Comparison of ENCODE assay signal across 1 cellular context in the genomic region with DNA sequence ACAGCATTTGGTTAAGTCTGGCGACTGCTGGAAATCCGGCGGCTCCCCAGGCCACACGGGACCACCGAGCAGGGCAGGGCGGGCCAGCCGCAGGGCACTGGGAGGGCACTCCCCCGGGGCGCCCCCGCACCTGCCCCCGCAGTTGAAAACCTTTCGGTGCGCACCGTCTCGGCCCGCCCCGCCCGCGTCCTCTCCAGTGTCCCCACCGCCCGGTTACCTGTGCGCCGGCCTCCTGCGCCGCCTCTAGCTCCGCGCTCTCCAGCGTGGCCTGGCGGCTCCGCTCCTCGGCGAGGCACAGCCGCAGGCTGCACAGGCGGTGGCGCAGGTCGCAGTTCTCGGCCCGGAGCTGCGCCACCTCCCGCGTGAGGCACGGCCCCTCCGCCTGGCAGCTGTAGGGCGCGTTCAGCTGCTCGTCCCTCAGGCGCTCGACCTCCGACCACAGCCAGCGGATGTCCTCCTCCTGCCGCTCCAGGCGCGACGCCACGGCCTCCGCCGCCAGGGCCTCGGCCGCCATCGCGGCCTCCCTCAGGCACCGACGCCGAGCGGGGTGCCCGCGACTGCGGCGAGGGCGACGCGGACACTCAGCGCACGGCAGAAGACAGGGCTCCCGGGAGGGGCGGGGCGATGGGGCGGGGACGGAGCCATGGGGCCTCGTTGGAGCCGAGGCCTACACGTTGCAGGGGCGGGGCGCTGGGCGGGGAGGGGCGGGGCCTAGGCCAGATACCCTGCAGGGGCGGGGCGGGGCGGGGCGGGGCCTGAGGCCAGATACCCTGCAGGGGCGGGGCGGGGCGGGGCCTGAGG.
TF ChIP-seq lines count a peak whose summit lies in the region.

A gene (minus strand): TSS at position 600 of the 801 bp plus-strand sequence. CDS start 86 bp downstream, at position 514.

TF ChIP-seq in HepG2, 621 proteins besides CTCF, POLR2A, EP300 and RAD21 (continued from another document and continues in another):
- TF ChIP-seq GABPB1 (CRISPR knock-in tag; IDR thresholded peaks at IDR 0.05) (peak; percentile 72; the same call in 1 of the 2 replicates), EED (CRISPR knock-in tag; IDR thresholded peaks at IDR 0.05) (peak; percentile 75; the same call in 1 of the 2 replicates), ZNF550 (CRISPR knock-in tag; IDR thresholded peaks at IDR 0.05; ENCODE audit: borderline replicate concordance) (0 out of 2 replicates have a peak, but pooled peaks have one; percentile 82), KDM4B (CRISPR knock-in tag; IDR thresholded peaks at IDR 0.05) (0 out of 2 replicates have a peak, but pooled peaks have one; percentile 27), ATF7 (IDR thresholded peaks at IDR 0.05) (no peak), ATF7 (CRISPR knock-in tag; IDR thresholded peaks at IDR 0.05) (no peak), RNF2 (conservative IDR thresholded peaks at IDR 0.05; ENCODE audit: low read depth) (peak; percentile 98), DNMT1 (CRISPR knock-in tag; IDR thresholded peaks at IDR 0.05) (peak; percentile 98), BORCS8-MEF2B (CRISPR knock-in tag; IDR thresholded peaks at IDR 0.05) (peak; percentile 99), ATF1 (CRISPR knock-in tag; IDR thresholded peaks at IDR 0.05) (no peak), GATAD1 (CRISPR knock-in tag; IDR thresholded peaks at IDR 0.05) (0 out of 2 replicates have a peak, but pooled peaks have one; percentile 30), CBX1 (IDR thresholded peaks at IDR 0.05; ENCODE audit: low read depth) (peak; percentile 74), STAG1 (CRISPR knock-in tag; IDR thresholded peaks at IDR 0.05) (no peak), SAP130 (CRISPR knock-in tag; IDR thresholded peaks at IDR 0.05; ENCODE audit: low read depth) (peak; percentile 89), ISL2 (CRISPR knock-in tag; IDR thresholded peaks at IDR 0.05) (no peak), ZFX (CRISPR knock-in tag; IDR thresholded peaks at IDR 0.05; ENCODE audit: low read depth) (peak; percentile 99), TEAD2 (CRISPR knock-in tag; IDR thresholded peaks at IDR 0.05) (no peak), RFXAP (CRISPR knock-in tag; IDR thresholded peaks at IDR 0.05; ENCODE audit: borderline replicate concordance) (peak; percentile 51; the same call in 1 of the 2 replicates), RFX3 (CRISPR knock-in tag; IDR thresholded peaks at IDR 0.05) (no peak), ZNF230 (CRISPR knock-in tag; IDR thresholded peaks at IDR 0.05) (peak; percentile 92), CCDC6 (CRISPR knock-in tag; IDR thresholded peaks at IDR 0.05) (peak; percentile 98), NR2F1 (CRISPR knock-in tag; IDR thresholded peaks at IDR 0.05) (no peak), GABPA (IDR thresholded peaks at IDR 0.05; ENCODE audit: low read depth, low read length) (no peak), GABPA (CRISPR knock-in tag; IDR thresholded peaks at IDR 0.05; ENCODE audit: low read depth) (no peak), KMT2B (CRISPR knock-in tag; IDR thresholded peaks at IDR 0.05) (peak; percentile 75), ZNF567 (CRISPR knock-in tag; IDR thresholded peaks at IDR 0.05; ENCODE audit: borderline replicate concordance) (0 out of 2 replicates have a peak, but pooled peaks have one; percentile 56), FOXK2 (IDR thresholded peaks at IDR 0.05) (no peak), NCOA2 (CRISPR knock-in tag; IDR thresholded peaks at IDR 0.05) (no peak), JUNB (CRISPR knock-in tag; IDR thresholded peaks at IDR 0.05; ENCODE audit: borderline replicate concordance) (peak; percentile 67; the same call in 1 of the 2 replicates)
- TF ChIP-seq, protein P1, sequence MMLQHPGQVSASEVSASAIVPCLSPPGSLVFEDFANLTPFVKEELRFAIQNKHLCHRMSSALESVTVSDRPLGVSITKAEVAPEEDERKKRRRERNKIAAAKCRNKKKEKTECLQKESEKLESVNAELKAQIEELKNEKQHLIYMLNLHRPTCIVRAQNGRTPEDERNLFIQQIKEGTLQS (CRISPR knock-in tag; IDR thresholded peaks at IDR 0.05): peak; percentile 77
- TF ChIP-seq, protein P2, sequence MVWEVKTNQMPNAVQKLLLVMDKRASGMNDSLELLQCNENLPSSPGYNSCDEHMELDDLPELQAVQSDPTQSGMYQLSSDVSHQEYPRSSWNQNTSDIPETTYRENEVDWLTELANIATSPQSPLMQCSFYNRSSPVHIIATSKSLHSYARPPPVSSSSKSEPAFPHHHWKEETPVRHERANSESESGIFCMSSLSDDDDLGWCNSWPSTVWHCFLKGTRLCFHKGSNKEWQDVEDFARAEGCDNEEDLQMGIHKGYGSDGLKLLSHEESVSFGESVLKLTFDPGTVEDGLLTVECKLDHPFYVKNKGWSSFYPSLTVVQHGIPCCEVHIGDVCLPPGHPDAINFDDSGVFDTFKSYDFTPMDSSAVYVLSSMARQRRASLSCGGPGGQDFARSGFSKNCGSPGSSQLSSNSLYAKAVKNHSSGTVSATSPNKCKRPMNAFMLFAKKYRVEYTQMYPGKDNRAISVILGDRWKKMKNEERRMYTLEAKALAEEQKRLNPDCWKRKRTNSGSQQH (CRISPR knock-in tag; IDR thresholded peaks at IDR 0.05; ENCODE audit: low read depth): peak; percentile 82; the same call in 1 of the 2 replicates
- TF ChIP-seq, protein P3, sequence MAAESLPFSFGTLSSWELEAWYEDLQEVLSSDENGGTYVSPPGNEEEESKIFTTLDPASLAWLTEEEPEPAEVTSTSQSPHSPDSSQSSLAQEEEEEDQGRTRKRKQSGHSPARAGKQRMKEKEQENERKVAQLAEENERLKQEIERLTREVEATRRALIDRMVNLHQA (CRISPR knock-in tag; IDR thresholded peaks at IDR 0.05): no peak
- TF ChIP-seq, protein P4, sequence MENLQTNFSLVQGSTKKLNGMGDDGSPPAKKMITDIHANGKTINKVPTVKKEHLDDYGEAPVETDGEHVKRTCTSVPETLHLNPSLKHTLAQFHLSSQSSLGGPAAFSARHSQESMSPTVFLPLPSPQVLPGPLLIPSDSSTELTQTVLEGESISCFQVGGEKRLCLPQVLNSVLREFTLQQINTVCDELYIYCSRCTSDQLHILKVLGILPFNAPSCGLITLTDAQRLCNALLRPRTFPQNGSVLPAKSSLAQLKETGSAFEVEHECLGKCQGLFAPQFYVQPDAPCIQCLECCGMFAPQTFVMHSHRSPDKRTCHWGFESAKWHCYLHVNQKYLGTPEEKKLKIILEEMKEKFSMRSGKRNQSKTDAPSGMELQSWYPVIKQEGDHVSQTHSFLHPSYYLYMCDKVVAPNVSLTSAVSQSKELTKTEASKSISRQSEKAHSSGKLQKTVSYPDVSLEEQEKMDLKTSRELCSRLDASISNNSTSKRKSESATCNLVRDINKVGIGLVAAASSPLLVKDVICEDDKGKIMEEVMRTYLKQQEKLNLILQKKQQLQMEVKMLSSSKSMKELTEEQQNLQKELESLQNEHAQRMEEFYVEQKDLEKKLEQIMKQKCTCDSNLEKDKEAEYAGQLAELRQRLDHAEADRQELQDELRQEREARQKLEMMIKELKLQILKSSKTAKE (CRISPR knock-in tag; IDR thresholded peaks at IDR 0.05; ENCODE audit: borderline replicate concordance): no peak
- TF ChIP-seq, protein P5, sequence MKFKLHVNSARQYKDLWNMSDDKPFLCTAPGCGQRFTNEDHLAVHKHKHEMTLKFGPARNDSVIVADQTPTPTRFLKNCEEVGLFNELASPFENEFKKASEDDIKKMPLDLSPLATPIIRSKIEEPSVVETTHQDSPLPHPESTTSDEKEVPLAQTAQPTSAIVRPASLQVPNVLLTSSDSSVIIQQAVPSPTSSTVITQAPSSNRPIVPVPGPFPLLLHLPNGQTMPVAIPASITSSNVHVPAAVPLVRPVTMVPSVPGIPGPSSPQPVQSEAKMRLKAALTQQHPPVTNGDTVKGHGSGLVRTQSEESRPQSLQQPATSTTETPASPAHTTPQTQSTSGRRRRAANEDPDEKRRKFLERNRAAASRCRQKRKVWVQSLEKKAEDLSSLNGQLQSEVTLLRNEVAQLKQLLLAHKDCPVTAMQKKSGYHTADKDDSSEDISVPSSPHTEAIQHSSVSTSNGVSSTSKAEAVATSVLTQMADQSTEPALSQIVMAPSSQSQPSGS (CRISPR knock-in tag; IDR thresholded peaks at IDR 0.05): peak; percentile 20; the same call in 1 of the 2 replicates
- TF ChIP-seq, protein P6, sequence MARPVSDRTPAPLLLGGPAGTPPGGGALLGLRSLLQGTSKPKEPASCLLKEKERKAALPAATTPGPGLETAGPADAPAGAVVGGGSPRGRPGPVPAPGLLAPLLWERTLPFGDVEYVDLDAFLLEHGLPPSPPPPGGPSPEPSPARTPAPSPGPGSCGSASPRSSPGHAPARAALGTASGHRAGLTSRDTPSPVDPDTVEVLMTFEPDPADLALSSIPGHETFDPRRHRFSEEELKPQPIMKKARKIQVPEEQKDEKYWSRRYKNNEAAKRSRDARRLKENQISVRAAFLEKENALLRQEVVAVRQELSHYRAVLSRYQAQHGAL (CRISPR knock-in tag; IDR thresholded peaks at IDR 0.05; ENCODE audit: not compliant biosample characterization): no peak
- TF ChIP-seq, protein P7, sequence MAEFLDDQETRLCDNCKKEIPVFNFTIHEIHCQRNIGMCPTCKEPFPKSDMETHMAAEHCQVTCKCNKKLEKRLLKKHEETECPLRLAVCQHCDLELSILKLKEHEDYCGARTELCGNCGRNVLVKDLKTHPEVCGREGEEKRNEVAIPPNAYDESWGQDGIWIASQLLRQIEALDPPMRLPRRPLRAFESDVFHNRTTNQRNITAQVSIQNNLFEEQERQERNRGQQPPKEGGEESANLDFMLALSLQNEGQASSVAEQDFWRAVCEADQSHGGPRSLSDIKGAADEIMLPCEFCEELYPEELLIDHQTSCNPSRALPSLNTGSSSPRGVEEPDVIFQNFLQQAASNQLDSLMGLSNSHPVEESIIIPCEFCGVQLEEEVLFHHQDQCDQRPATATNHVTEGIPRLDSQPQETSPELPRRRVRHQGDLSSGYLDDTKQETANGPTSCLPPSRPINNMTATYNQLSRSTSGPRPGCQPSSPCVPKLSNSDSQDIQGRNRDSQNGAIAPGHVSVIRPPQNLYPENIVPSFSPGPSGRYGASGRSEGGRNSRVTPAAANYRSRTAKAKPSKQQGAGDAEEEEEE (CRISPR knock-in tag; IDR thresholded peaks at IDR 0.05; ENCODE audit: borderline replicate concordance): no peak
- TF ChIP-seq, protein P8, sequence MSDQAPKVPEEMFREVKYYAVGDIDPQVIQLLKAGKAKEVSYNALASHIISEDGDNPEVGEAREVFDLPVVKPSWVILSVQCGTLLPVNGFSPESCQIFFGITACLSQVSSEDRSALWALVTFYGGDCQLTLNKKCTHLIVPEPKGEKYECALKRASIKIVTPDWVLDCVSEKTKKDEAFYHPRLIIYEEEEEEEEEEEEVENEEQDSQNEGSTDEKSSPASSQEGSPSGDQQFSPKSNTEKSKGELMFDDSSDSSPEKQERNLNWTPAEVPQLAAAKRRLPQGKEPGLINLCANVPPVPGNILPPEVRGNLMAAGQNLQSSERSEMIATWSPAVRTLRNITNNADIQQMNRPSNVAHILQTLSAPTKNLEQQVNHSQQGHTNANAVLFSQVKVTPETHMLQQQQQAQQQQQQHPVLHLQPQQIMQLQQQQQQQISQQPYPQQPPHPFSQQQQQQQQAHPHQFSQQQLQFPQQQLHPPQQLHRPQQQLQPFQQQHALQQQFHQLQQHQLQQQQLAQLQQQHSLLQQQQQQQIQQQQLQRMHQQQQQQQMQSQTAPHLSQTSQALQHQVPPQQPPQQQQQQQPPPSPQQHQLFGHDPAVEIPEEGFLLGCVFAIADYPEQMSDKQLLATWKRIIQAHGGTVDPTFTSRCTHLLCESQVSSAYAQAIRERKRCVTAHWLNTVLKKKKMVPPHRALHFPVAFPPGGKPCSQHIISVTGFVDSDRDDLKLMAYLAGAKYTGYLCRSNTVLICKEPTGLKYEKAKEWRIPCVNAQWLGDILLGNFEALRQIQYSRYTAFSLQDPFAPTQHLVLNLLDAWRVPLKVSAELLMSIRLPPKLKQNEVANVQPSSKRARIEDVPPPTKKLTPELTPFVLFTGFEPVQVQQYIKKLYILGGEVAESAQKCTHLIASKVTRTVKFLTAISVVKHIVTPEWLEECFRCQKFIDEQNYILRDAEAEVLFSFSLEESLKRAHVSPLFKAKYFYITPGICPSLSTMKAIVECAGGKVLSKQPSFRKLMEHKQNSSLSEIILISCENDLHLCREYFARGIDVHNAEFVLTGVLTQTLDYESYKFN (CRISPR knock-in tag; conservative IDR thresholded peaks at IDR 0.05): peak; percentile 33; the same call in 1 of the 2 replicates
- TF ChIP-seq, protein P9, sequence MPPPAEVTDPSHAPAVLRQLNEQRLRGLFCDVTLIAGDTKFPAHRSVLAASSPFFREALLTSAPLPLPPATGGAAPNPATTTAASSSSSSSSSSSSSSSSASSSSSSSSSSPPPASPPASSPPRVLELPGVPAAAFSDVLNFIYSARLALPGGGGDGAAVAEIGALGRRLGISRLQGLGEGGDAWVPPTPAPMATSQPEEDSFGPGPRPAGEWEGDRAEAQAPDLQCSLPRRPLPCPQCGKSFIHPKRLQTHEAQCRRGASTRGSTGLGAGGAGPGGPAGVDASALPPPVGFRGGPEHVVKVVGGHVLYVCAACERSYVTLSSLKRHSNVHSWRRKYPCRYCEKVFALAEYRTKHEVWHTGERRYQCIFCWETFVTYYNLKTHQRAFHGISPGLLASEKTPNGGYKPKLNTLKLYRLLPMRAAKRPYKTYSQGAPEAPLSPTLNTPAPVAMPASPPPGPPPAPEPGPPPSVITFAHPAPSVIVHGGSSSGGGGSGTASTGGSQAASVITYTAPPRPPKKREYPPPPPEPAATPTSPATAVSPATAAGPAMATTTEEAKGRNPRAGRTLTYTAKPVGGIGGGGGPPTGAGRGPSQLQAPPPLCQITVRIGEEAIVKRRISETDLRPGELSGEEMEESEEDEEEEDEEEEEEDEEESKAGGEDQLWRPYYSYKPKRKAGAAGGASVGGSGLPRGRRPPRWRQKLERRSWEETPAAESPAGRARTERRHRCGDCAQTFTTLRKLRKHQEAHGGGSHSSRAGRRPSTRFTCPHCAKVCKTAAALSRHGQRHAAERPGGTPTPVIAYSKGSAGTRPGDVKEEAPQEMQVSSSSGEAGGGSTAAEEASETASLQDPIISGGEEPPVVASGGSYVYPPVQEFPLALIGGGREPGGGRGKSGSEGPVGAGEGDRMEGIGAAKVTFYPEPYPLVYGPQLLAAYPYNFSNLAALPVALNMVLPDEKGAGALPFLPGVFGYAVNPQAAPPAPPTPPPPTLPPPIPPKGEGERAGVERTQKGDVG (CRISPR knock-in tag; IDR thresholded peaks at IDR 0.05; ENCODE audit: borderline replicate concordance): 0 out of 2 replicates have a peak, but pooled peaks have one; percentile 38
- TF ChIP-seq, protein P10, sequence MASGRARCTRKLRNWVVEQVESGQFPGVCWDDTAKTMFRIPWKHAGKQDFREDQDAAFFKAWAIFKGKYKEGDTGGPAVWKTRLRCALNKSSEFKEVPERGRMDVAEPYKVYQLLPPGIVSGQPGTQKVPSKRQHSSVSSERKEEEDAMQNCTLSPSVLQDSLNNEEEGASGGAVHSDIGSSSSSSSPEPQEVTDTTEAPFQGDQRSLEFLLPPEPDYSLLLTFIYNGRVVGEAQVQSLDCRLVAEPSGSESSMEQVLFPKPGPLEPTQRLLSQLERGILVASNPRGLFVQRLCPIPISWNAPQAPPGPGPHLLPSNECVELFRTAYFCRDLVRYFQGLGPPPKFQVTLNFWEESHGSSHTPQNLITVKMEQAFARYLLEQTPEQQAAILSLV (CRISPR knock-in tag; IDR thresholded peaks at IDR 0.05; ENCODE audit: borderline replicate concordance): peak; percentile 98; the same call in 1 of the 2 replicates
- TF ChIP-seq, protein P11, sequence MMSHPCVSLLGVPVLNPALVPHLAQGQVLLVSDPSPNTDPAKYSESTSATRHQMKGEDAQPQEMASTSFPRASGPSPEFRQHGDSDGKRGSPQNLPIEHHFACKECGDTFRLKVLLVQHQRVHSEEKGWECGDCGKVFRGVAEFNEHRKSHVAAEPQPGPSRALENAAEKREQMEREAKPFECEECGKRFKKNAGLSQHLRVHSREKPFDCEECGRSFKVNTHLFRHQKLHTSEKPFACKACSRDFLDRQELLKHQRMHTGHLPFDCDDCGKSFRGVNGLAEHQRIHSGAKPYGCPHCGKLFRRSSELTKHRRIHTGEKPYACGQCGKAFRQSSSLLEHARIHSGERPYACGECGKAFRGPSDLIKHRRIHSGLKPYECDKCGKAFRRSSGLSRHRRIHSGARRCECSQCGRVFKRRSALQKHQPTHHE (CRISPR knock-in tag; IDR thresholded peaks at IDR 0.05; ENCODE audit: borderline replicate concordance): no peak; the same call in 1 of the 2 replicates
